ENCODE assay signal across 9 cellular contexts in genomic region chr22:27719535-27720227, GRCh38.
DNase-seq lines count a peak whose midpoint lies in the region; ATAC-seq, FAIRE-seq and TF ChIP-seq lines count a peak whose summit lies in the region.
"Had no signal": no experiment of that assay in that cellular context is flagged by ENCODE, and none has a peak within 500 bp of the region (broad histone marks: within the 10 kb centered on the region; RNA-seq: fewer than 3 reads in every experiment).

No MANE protein-coding gene starts in this region.

- DNase-seq in natural killer cell treated with Interleukin-12 subunit alpha and Interleukin-12 subunit beta and Interleukin-15 and Interleukin-18, amount 100 ng/mL, for 72 hours (ENCODE audit: low spot score), result no peak
- DNase-seq in natural killer cell, result no peak
- DNase-seq in WERI-Rb-1, result peak; percentile 51
- peak; percentile 72 for DNase-seq in iPS DF 19.7 (ENCODE audit: low read depth, low spot score)
- DNase-seq in ecto neural progenitor cell (ENCODE audit: low spot score), result no peak
- no peak for DNase-seq in GM12892 (ENCODE audit: insufficient read length)
- DNase-seq in retina, result no peak

- peaks cover 11 to 26% of the 10 kb centered on the region in 2 donors for H3K27me3 Mint-ChIP-seq in natural killer cell treated with Interleukin-12 subunit alpha and Interleukin-12 subunit beta and Interleukin-15 and Interleukin-18, amount 100 ng/mL, for 72 hours
- peaks cover 5 to 15% of the 10 kb centered on the region in 2 donors for H3K27me3 Mint-ChIP-seq in natural killer cell (ENCODE audit: low read depth in 2 of 2)

- TF ChIP-seq CTCF in natural killer cell (IDR thresholded peaks at IDR 0.05) (no peak), WERI-Rb-1 (IDR thresholded peaks at IDR 0.05; ENCODE audit: low read depth, low read length) (no peak)

- H3K27me3 ChIP-seq in WERI-Rb-1 (ENCODE audit: insufficient read depth, low read depth, severe bottlenecking), result no peaks in the 10 kb centered on the region

- H3K4me3 ChIP-seq in WERI-Rb-1 (ENCODE audit: low read depth, low read length), result no peak overlapping the region

- no peak overlapping the region for H3K27ac Mint-ChIP-seq in natural killer cell treated with Interleukin-12 subunit alpha and Interleukin-12 subunit beta and Interleukin-15 and Interleukin-18, amount 100 ng/mL, for 72 hours
- no peak overlapping the region for H3K27ac Mint-ChIP-seq in natural killer cell

- ATAC-seq in natural killer cell treated with Interleukin-12 subunit alpha and Interleukin-12 subunit beta and Interleukin-15 and Interleukin-18, amount 100 ng/mL, for 72 hours, result peak; percentile 54 to 59
- ATAC-seq in natural killer cell (no peak), GM18511 (IDR thresholded peaks at IDR 0.05; ENCODE audit: unreplicated experiment) (no peak)

- no peaks in the 10 kb centered on the region for H3K9me3 Mint-ChIP-seq in natural killer cell treated with Interleukin-12 subunit alpha and Interleukin-12 subunit beta and Interleukin-15 and Interleukin-18, amount 100 ng/mL, for 72 hours
- no peaks in the 10 kb centered on the region for H3K9me3 Mint-ChIP-seq in natural killer cell

- H3K4me3 Mint-ChIP-seq in natural killer cell treated with Interleukin-12 subunit alpha and Interleukin-12 subunit beta and Interleukin-15 and Interleukin-18, amount 100 ng/mL, for 72 hours, result no peak overlapping the region
- no peak overlapping the region for H3K4me3 Mint-ChIP-seq in natural killer cell

- intact Hi-C loops in natural killer cell (cut with micrococcal nuclease), result no loop called here

- FAIRE-seq in GM12892 (lab: Jason Lieb, UNC), result no peak
- FAIRE-seq: TTC549 had no signal

- H3K27ac ChIP-seq in WERI-Rb-1, result peak overlapping the region; percentile 21; the same call in 1 of the 2 replicates

- H3K36me3 ChIP-seq in WERI-Rb-1, result no peaks in the 10 kb centered on the region

- peaks cover 3% of the 10 kb centered on the region for H3K9me3 ChIP-seq in WERI-Rb-1 (ENCODE audit: severe bottlenecking)

- peaks cover 0 to 5% of the 10 kb centered on the region in 2 donors for H3K4me1 Mint-ChIP-seq in natural killer cell treated with Interleukin-12 subunit alpha and Interleukin-12 subunit beta and Interleukin-15 and Interleukin-18, amount 100 ng/mL, for 72 hours (ENCODE audit: low read depth in 2 of 2)
- no peaks in the 10 kb centered on the region for H3K4me1 Mint-ChIP-seq in natural killer cell

- TF ChIP-seq POLR2A in GM12892 (IDR thresholded peaks at IDR 0.05; ENCODE audit: low read depth, low read length), result no peak

- no peaks in the 10 kb centered on the region for H3K36me3 Mint-ChIP-seq in natural killer cell treated with Interleukin-12 subunit alpha and Interleukin-12 subunit beta and Interleukin-15 and Interleukin-18, amount 100 ng/mL, for 72 hours
- H3K36me3 Mint-ChIP-seq in natural killer cell, result no peaks in the 10 kb centered on the region

Comparison
In these comparisons a context has a peak if more than half of its experiments do, and no peak if none do; other contexts are left out.
1. ATAC-seq: peak in natural killer cell treated with Interleukin-12 subunit alpha and Interleukin-12 subunit beta and Interleukin-15 and Interleukin-18, amount 100 ng/mL, for 72 hours (2 of 2); none in natural killer cell (0 of 3) and GM18511 (single experiment).
2. DNase-seq: peak in WERI-Rb-1 (single experiment) and iPS DF 19.7 (single experiment); none in natural killer cell treated with Interleukin-12 subunit alpha and Interleukin-12 subunit beta and Interleukin-15 and Interleukin-18, amount 100 ng/mL, for 72 hours (single experiment), natural killer cell (single experiment), ecto neural progenitor cell (single experiment), GM12892 (single experiment) and retina (single experiment).